In genomic region chr10:21514808-21515580, GRCh38 we compare ENCODE assay signal across 15 cellular contexts. TPM values are rescaled to one million over a fixed set of nuclear protein-coding genes. Genes with fewer than 3 reads are reported as not detected.
DNase-seq lines count a peak whose midpoint lies in the region; ATAC-seq and TF ChIP-seq lines count a peak whose summit lies in the region.
"Had no signal": no experiment of that assay in that cellular context is flagged by ENCODE, and none has a peak within 500 bp of the region (broad histone marks: within the 10 kb centered on the region; RNA-seq: fewer than 3 reads in every experiment).

No MANE protein-coding gene starts in this region.

- H3K27me3 ChIP-seq in cardiac muscle cell (no peaks in the 10 kb centered on the region), kidney epithelial cell (ENCODE audit: control insufficient read depth, insufficient read depth, low read length) (peaks cover 2% of the 10 kb centered on the region), stomach smooth muscle (ENCODE audit: control insufficient read depth in 1 of 2, insufficient read depth in 2 of 2, low read length in 2 of 2) (peaks cover 0 to 7% of the 10 kb centered on the region in 2 donors), prostate gland (replicated peaks; ENCODE audit: insufficient read depth) (no peaks in the 10 kb centered on the region)

- H3K36me3 ChIP-seq in cardiac muscle cell, result no peaks in the 10 kb centered on the region
- H3K36me3 ChIP-seq in kidney epithelial cell (ENCODE audit: control insufficient read depth, insufficient read depth, low read length), result no peaks in the 10 kb centered on the region
- H3K36me3 ChIP-seq in stomach smooth muscle (ENCODE audit: control insufficient read depth in 2 of 2, insufficient read depth in 2 of 2, low read length in 2 of 2), result no peaks in the 10 kb centered on the region
- H3K36me3 ChIP-seq in prostate gland, result no peaks in the 10 kb centered on the region

- H3K4me1 ChIP-seq in cardiac muscle cell (ENCODE audit: low read depth) (peaks cover 38% of the 10 kb centered on the region), stomach smooth muscle (ENCODE audit: control insufficient read depth, insufficient read depth, low read length) (peaks cover 25% of the 10 kb centered on the region), prostate gland (replicated peaks) (no peaks in the 10 kb centered on the region)

- TF ChIP-seq CTCF in cardiac muscle cell (IDR thresholded peaks at IDR 0.05; ENCODE audit: low read depth, low read length) (no peak), astrocyte of the spinal cord (IDR thresholded peaks at IDR 0.05; ENCODE audit: low read depth, low read length) (no peak), kidney epithelial cell (IDR thresholded peaks at IDR 0.05; ENCODE audit: insufficient read depth, low read length, poor library complexity, severe bottlenecking) (no peak), prostate gland (IDR thresholded peaks at IDR 0.05) (no peak)

- ATAC-seq in left ventricle myocardium superior, result no peak
- ATAC-seq: activated CD4-positive, CD25-positive, alpha-beta regulatory T cell treated with anti-CD3 and anti-CD28 coated beads, Interleukin-2, amount 50 U/mL, for 24 hours had no signal

- intact Hi-C loops in left ventricle myocardium superior (cut with micrococcal nuclease), result loop anchor here (10.0 kb wide), 1 partner anchor 440 kb away; no protein-coding TSS in a partner anchor
- intact Hi-C loops in prostate gland (cut with DNase I), result no loop called here

- DNase-seq in cardiac muscle cell (ENCODE audit: low read depth in 1 of 2, low spot score in 1 of 2) (no peak), left ventricle myocardium superior (no peak), astrocyte of the spinal cord (ENCODE audit: low read depth, low spot score) (peak; percentile 65), kidney epithelial cell (ENCODE audit: low read depth) (no peak), NAMALWA (ENCODE audit: low spot score) (no peak), prostate gland (ENCODE audit: low spot score) (no peak)
- no peak for DNase-seq in activated CD4-positive, alpha-beta T cell treated with anti-CD3 and anti-CD28 coated beads for 48 hours
- DNase-seq: ACHN; central memory CD4-positive, alpha-beta T cell; KBM-7; midbrain; RPMI8226; stimulated activated CD4-positive, alpha-beta T cell treated with anti-CD3 and anti-CD28 coated beads, Interleukin-12 subunit alpha, Interleukin-12 subunit beta, amount 100 ng/mL, for 4 hours had no signal

- H3K4me3 ChIP-seq in cardiac muscle cell (peak overlapping the region; percentile 78), astrocyte of the spinal cord (ENCODE audit: low read depth, low read length) (peak overlapping the region; percentile 59), kidney epithelial cell (ENCODE audit: low read depth, low read length) (peak overlapping the region; percentile 60), stomach smooth muscle (ENCODE audit: low read length in 2 of 2) (peak overlapping the region; percentile 78 to 87), prostate gland (no peak overlapping the region)

- no peaks in the 10 kb centered on the region for H3K9me3 ChIP-seq in cardiac muscle cell (ENCODE audit: low read depth)
- H3K9me3 ChIP-seq in stomach smooth muscle (ENCODE audit: control insufficient read depth in 2 of 2, low read length in 2 of 2), result no peaks in the 10 kb centered on the region
- H3K9me3 ChIP-seq in prostate gland, result no peaks in the 10 kb centered on the region

- in situ Hi-C loops in astrocyte of the spinal cord (cut with HindIII; ENCODE audit: low sequenced_read_pairs), result no loop called here

- H3K27ac ChIP-seq in cardiac muscle cell (peak overlapping the region; percentile 96), stomach smooth muscle (ENCODE audit: low read length) (no peak overlapping the region), prostate gland (no peak overlapping the region)

- TF ChIP-seq POLR2A in prostate gland (IDR thresholded peaks at IDR 0.05), result no peak

- WGBS in prostate gland, result 74% methylated on average over 13 of the region's 13 CpGs

- no peak overlapping the region for H3K9ac ChIP-seq in stomach smooth muscle (ENCODE audit: low read length in 2 of 2)

RNA-seq across cellular contexts. Expression of gene SKIDA1, which starts 10.5 kb away (rescaled TPM):
- 42.4 and 62.4 TPM in 2 replicates for total RNA-seq in cardiac muscle cell
- polyA plus RNA-seq in cardiac muscle cell, result 4.3 and 7.9 TPM in 2 replicates
- 3.6 TPM for total RNA-seq in left ventricle myocardium superior
- 0.27 and 1.5 TPM in 2 replicates for total RNA-seq in kidney epithelial cell
- 1 to 10 TPM; 1.5 to 4.3 TPM for total RNA-seq in prostate gland

RNA-seq across cellular contexts. Expression of gene MLLT10, which starts 19.0 kb away (rescaled TPM):
- total RNA-seq in cardiac muscle cell (26.0 and 40.6 TPM in 2 replicates), left ventricle myocardium superior (26.1 TPM), kidney epithelial cell (32.3 and 32.7 TPM in 2 replicates), prostate gland (10 to 100 TPM; 31.2 to 68.3 TPM)
- polyA plus RNA-seq in cardiac muscle cell, result 38.4 and 39.5 TPM in 2 replicates

Comparison
In these comparisons a context has a peak if more than half of its experiments do, and no peak if none do; other contexts are left out.
1. H3K4me3 ChIP-seq: peak in cardiac muscle cell (single experiment), astrocyte of the spinal cord (single experiment), kidney epithelial cell (single experiment) and stomach smooth muscle (2 of 2); none in prostate gland (0 of 2).